6 cellular contexts compared by ENCODE assay signal in genomic region chr2:178982652-178983051, GRCh38.
A peak's percentile ranks its signal among the peaks of the same experiment; 100 is the strongest.
DNase-seq lines count a peak whose midpoint lies in the region; ATAC-seq and TF ChIP-seq lines count a peak whose summit lies in the region.
"Not testable (repeated sequence)": the region's sequence is repeated elsewhere in the genome, so short reads cannot be mapped to it uniquely, and the experiment has no call there.

No MANE protein-coding gene starts in this region.

- not testable (repeated sequence) for H3K36me3 Mint-ChIP-seq in WTC11, memory B cell

- not testable (repeated sequence) for H3K4me3 ChIP-seq in DND-41 (ENCODE audit: low read depth in 1 of 2, low read length in 2 of 2); lower lobe of right lung

- H3K27me3 ChIP-seq in DND-41 (ENCODE audit: insufficient read depth, low read length, poor library complexity); lower lobe of right lung (ENCODE audit: low read depth): not testable (repeated sequence)

- not testable (repeated sequence) for ATAC-seq in DND-41 (ENCODE audit: insufficient read depth, low read depth); WTC11; left ventricle myocardium superior; lower lobe of right lung; memory B cell (ENCODE audit: low read depth)

- not testable (repeated sequence) for H3K79me2 ChIP-seq in DND-41 (ENCODE audit: insufficient read depth, low read length)

- H2AFZ ChIP-seq in DND-41 (ENCODE audit: low read depth, low read length): not testable (repeated sequence)

- not testable (repeated sequence) for H3K27me3 Mint-ChIP-seq in WTC11 (ENCODE audit: low read depth); memory B cell

- POLR2A ChIA-PET in WTC11 (lab: Charles Lee): not testable (repeated sequence)

- not testable (repeated sequence) for H3K27ac ChIP-seq in DND-41 (ENCODE audit: low read length); lower lobe of right lung

- H3K36me3 ChIP-seq in DND-41 (ENCODE audit: insufficient read depth, low read length); lower lobe of right lung: not testable (repeated sequence)

- not testable (repeated sequence) for TF ChIP-seq CTCF in DND-41 (IDR thresholded peaks at IDR 0.05; ENCODE audit: borderline replicate concordance, extremely low read depth, low read length, poor library complexity, severe bottlenecking); WTC11 (IDR thresholded peaks at IDR 0.05); lower lobe of right lung (IDR thresholded peaks at IDR 0.05)

- H3K9me3 Mint-ChIP-seq in WTC11, memory B cell: not testable (repeated sequence)

- H4K20me1 ChIP-seq in DND-41 (ENCODE audit: insufficient read depth, low read length): not testable (repeated sequence)

- 0 out of 2 replicates have a peak overlapping the region, but pooled peaks have one; percentile 60 for H3K27ac Mint-ChIP-seq in WTC11
- peak overlapping the region; percentile 39 for H3K27ac Mint-ChIP-seq in memory B cell

- not testable (repeated sequence) for H3K9me3 ChIP-seq in DND-41 (ENCODE audit: insufficient read depth, low read length, severe bottlenecking); lower lobe of right lung

- not testable (repeated sequence) for H3K4me1 ChIP-seq in DND-41 (ENCODE audit: insufficient read depth, low read length); lower lobe of right lung

- not testable (repeated sequence) for H3K4me3 Mint-ChIP-seq in WTC11, memory B cell

- H3K4me1 Mint-ChIP-seq in WTC11, memory B cell: not testable (repeated sequence)

- intact Hi-C loops in left ventricle myocardium superior (cut with micrococcal nuclease); lower lobe of right lung (cut with DNase I): not testable (repeated sequence)

- H3K4me2 ChIP-seq in DND-41 (ENCODE audit: insufficient read depth, low read length): not testable (repeated sequence)

- DNase-seq in DND-41: peak; percentile 10
- DNase-seq in ELF-1 (ENCODE audit: low read depth, low spot score): peak; percentile 4
- peak; percentile 42 for DNase-seq in WTC11 (ENCODE audit: low spot score)
- peak; percentile 15 for DNase-seq in left ventricle myocardium superior
- DNase-seq in lower lobe of right lung: peak; percentile 31
- not testable (repeated sequence) for DNase-seq in memory B cell (ENCODE audit: low spot score in 2 of 2)

- H3K9ac ChIP-seq in DND-41 (ENCODE audit: low read depth, low read length): not testable (repeated sequence)

- CTCF ChIA-PET in WTC11 (lab: Charles Lee): not testable (repeated sequence)
